ENCODE assay signal across 2 cellular contexts in the genomic region with DNA sequence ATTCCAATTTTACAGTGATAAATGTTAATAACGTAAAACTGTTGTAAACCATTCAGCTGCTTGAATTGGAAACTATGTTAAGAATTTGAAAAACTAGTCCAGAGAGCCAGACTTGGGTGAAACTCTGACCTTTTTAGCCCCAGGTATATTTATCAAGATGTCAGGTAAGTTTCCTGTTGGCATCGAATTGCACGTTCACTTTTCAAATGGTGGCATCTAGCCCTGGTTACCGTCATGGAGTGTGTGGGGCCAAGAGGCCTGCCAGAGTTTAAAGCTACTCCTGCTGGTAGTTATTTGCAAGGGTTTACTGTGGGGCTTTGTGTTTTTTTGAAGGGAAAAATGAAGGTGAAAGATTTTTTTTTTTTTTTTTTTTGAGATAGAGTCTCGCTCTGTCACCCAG.
TF ChIP-seq lines count a peak whose summit lies in the region.

No MANE protein-coding gene starts in this region.

TF ChIP-seq in SK-N-SH treated with all-trans-retinoic acid at 6 μM for 48 hours, 23 proteins besides CTCF, POLR2A, EP300 and RAD21 (continued from another document):
- TF ChIP-seq TCF4 (CRISPR knock-in tag; IDR thresholded peaks at IDR 0.05; ENCODE audit: borderline replicate concordance): no peak
- TF ChIP-seq ZFP3 (CRISPR knock-in tag; IDR thresholded peaks at IDR 0.05): no peak
- no peak for TF ChIP-seq ZNF70 (CRISPR knock-in tag; IDR thresholded peaks at IDR 0.05)
- TF ChIP-seq ARNTL (CRISPR knock-in tag; IDR thresholded peaks at IDR 0.05; ENCODE audit: borderline replicate concordance, low read depth): no peak
- TF ChIP-seq, protein P1, sequence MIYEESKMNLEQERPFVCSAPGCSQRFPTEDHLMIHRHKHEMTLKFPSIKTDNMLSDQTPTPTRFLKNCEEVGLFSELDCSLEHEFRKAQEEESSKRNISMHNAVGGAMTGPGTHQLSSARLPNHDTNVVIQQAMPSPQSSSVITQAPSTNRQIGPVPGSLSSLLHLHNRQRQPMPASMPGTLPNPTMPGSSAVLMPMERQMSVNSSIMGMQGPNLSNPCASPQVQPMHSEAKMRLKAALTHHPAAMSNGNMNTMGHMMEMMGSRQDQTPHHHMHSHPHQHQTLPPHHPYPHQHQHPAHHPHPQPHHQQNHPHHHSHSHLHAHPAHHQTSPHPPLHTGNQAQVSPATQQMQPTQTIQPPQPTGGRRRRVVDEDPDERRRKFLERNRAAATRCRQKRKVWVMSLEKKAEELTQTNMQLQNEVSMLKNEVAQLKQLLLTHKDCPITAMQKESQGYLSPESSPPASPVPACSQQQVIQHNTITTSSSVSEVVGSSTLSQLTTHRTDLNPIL (CRISPR knock-in tag; IDR thresholded peaks at IDR 0.05; ENCODE audit: low read depth): no peak

TF ChIP-seq in SK-N-SH, 30 proteins besides CTCF, POLR2A, EP300 and RAD21 (continued from another document):
- TF ChIP-seq, protein P2, sequence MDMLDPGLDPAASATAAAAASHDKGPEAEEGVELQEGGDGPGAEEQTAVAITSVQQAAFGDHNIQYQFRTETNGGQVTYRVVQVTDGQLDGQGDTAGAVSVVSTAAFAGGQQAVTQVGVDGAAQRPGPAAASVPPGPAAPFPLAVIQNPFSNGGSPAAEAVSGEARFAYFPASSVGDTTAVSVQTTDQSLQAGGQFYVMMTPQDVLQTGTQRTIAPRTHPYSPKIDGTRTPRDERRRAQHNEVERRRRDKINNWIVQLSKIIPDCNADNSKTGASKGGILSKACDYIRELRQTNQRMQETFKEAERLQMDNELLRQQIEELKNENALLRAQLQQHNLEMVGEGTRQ (IDR thresholded peaks at IDR 0.05; ENCODE audit: borderline replicate concordance, low read depth, low read length): no peak
- TF ChIP-seq TAF1 (IDR thresholded peaks at IDR 0.05; ENCODE audit: borderline replicate concordance, low read depth, low read length) (no peak), TEAD4 (IDR thresholded peaks at IDR 0.05; ENCODE audit: borderline replicate concordance, insufficient read depth) (no peak), TCF12 (IDR thresholded peaks at IDR 0.05) (no peak), EZH2phosphoT487 (IDR thresholded peaks at IDR 0.05; ENCODE audit: borderline replicate concordance, low read depth) (no peak)
